In genomic region chr1:232404227-232404626, GRCh38 we compare ENCODE assay signal across 26 cellular contexts.
"Had no signal": no experiment of that assay in that cellular context is flagged by ENCODE, and none has a peak within 500 bp of the region (broad histone marks: within the 10 kb centered on the region; RNA-seq: fewer than 3 reads in every experiment).

No MANE protein-coding gene starts in this region.

- H3K27me3 ChIP-seq: adrenal gland, SJCRH30 had no signal

- H3K9me3 ChIP-seq: SJCRH30 had no signal

- H3K27ac Mint-ChIP-seq: activated CD4-positive, alpha-beta memory T cell treated with anti-CD3 and anti-CD28 coated beads for 36 hours; activated naive CD4-positive, alpha-beta T cell treated with anti-CD3 and anti-CD28 coated beads, Interleukin-2, amount 50 U/mL, for 24 hours; activated T-helper 17 cell treated with anti-CD3 and anti-CD28 coated beads, Interleukin-2, amount 50 U/mL, for 72 hours had no signal

- H3K36me3 Mint-ChIP-seq: activated naive CD4-positive, alpha-beta T cell treated with anti-CD3 and anti-CD28 coated beads, Interleukin-2, amount 50 U/mL, for 24 hours had no signal

- H3K4me3 Mint-ChIP-seq: activated CD4-positive, alpha-beta memory T cell treated with anti-CD3 and anti-CD28 coated beads for 36 hours; activated naive CD4-positive, alpha-beta T cell treated with anti-CD3 and anti-CD28 coated beads, Interleukin-2, amount 50 U/mL, for 24 hours; activated T-helper 17 cell treated with anti-CD3 and anti-CD28 coated beads, Interleukin-2, amount 50 U/mL, for 72 hours; brain had no signal

- H3K27me3 Mint-ChIP-seq: activated CD4-positive, alpha-beta memory T cell treated with anti-CD3 and anti-CD28 coated beads for 36 hours; activated T-helper 17 cell treated with anti-CD3 and anti-CD28 coated beads, Interleukin-2, amount 50 U/mL, for 72 hours; brain had no signal

- H3K27ac ChIP-seq: adrenal gland, KMS-11, SJCRH30, SK-N-MC had no signal

- H3K4me1 Mint-ChIP-seq: activated naive CD4-positive, alpha-beta T cell treated with anti-CD3 and anti-CD28 coated beads, Interleukin-2, amount 50 U/mL, for 24 hours; brain had no signal

- DNase-seq: activated CD4-positive, alpha-beta memory T cell treated with anti-CD3 and anti-CD28 coated beads for 36 hours; activated CD4-positive, alpha-beta T cell treated with anti-CD3 and anti-CD28 coated beads for 4 hours; activated CD4-positive, alpha-beta T cell treated with anti-CD3 and anti-CD28 coated beads, Interleukin-2, amount 50 U/mL, for 1 hour; activated CD8-positive, alpha-beta memory T cell treated with anti-CD3 and anti-CD28 coated beads, Interleukin-2, amount 50 U/mL, for 4 hours; activated effector memory CD4-positive, alpha-beta T cell treated with anti-CD3 and anti-CD28 coated beads, Interleukin-2, amount 50 U/mL, for 16 hours; activated naive CD4-positive, alpha-beta T cell; activated T-cell treated with anti-CD3 and anti-CD28 coated beads, Interleukin-2, amount 50 U/mL, for 48 hours; adrenal gland; caudate nucleus; cerebellar nuclear complex; MM.1S; MV-4-11; NCI-H1436 treated with DMSO at 0.1 percent for 48 hours; NCI-H1694 treated with DMSO at 0.1 percent for 48 hours; NCI-H345; NCI-H526; NCI-H774; SHP77; SJCRH30; T1000 had no signal

- ATAC-seq: activated T-helper 17 cell treated with anti-CD3 and anti-CD28 coated beads, Interleukin-2, amount 50 U/mL, for 72 hours; Panc1 had no signal

- H3K4me3 ChIP-seq: adrenal gland, SJCRH30, SK-N-MC had no signal

- H3K9me3 Mint-ChIP-seq: activated naive CD4-positive, alpha-beta T cell treated with anti-CD3 and anti-CD28 coated beads, Interleukin-2, amount 50 U/mL, for 24 hours had no signal

- H3K4me1 ChIP-seq: adrenal gland, SJCRH30 had no signal

- H3K36me3 ChIP-seq: SJCRH30 had no signal
